Comparison of ENCODE assay signal across 9 cellular contexts in genomic region chr5:35884125-35884788, GRCh38. TPM values are rescaled to one million over a fixed set of nuclear protein-coding genes. Genes with fewer than 3 reads are reported as not detected.
DNase-seq lines count a peak whose midpoint lies in the region; ATAC-seq lines count a peak whose summit lies in the region.
"Had no signal": no experiment of that assay in that cellular context is flagged by ENCODE, and none has a peak within 500 bp of the region (broad histone marks: within the 10 kb centered on the region; RNA-seq: fewer than 3 reads in every experiment).

No MANE protein-coding gene starts in this region.

- no peak overlapping the region for H3K9ac ChIP-seq in SK-N-MC (ENCODE audit: insufficient read length)

- H3K4me3 ChIP-seq in SK-N-MC: no peak overlapping the region

- peak; percentile 11 for DNase-seq in GDM1 (lab: John Stamatoyannopoulos, UW)
- DNase-seq in SK-N-MC (ENCODE audit: low read depth, low spot score): peak; percentile 40
- DNase-seq in glomerular endothelial cell (ENCODE audit: extremely low read depth, low read depth, low spot score): peak; percentile 20
- DNase-seq in NCI-H2171 treated with DMSO at 0.1 percent for 48 hours (lab: John Stamatoyannopoulos, UW): no peak
- no peak for DNase-seq in C1 segment of cervical spinal cord (lab: John Stamatoyannopoulos, UW)

- H3K9me3 ChIP-seq in SK-N-MC (ENCODE audit: low read depth, low read length): no peaks in the 10 kb centered on the region

- no peaks in the 10 kb centered on the region for H3K36me3 ChIP-seq in SK-N-MC (ENCODE audit: insufficient read depth, low read length)

- peak; percentile 70 for ATAC-seq in HG02981 (IDR thresholded peaks at IDR 0.05; ENCODE audit: unreplicated experiment)
- no peak for ATAC-seq in GM19455 (IDR thresholded peaks at IDR 0.05; ENCODE audit: unreplicated experiment)
- ATAC-seq in HG03175 (IDR thresholded peaks at IDR 0.05; ENCODE audit: unreplicated experiment): no peak

- H3K27ac ChIP-seq in SK-N-MC: no peak overlapping the region

RNA-seq across cellular contexts. Expression of gene IL7R, which starts 27.6 kb away (rescaled TPM):
- total RNA-seq in glomerular endothelial cell: 0.82 and 6.0 TPM in 2 replicates
- total RNA-seq: neural crest cell had no signal

RNA-seq across cellular contexts. Expression of gene CAPSL, which starts 54.2 kb away (rescaled TPM):
- not detected in 2 replicates for total RNA-seq in glomerular endothelial cell
- total RNA-seq: neural crest cell had no signal

Comparison
In these comparisons a context has a peak if more than half of its experiments do, and no peak if none do; other contexts are left out.
1. DNase-seq: peak in GDM1 (single experiment), SK-N-MC (single experiment) and glomerular endothelial cell (single experiment); none in NCI-H2171 treated with DMSO at 0.1 percent for 48 hours (single experiment) and C1 segment of cervical spinal cord (0 of 14).